Comparison of ENCODE assay signal across 9 cellular contexts in the genomic region with DNA sequence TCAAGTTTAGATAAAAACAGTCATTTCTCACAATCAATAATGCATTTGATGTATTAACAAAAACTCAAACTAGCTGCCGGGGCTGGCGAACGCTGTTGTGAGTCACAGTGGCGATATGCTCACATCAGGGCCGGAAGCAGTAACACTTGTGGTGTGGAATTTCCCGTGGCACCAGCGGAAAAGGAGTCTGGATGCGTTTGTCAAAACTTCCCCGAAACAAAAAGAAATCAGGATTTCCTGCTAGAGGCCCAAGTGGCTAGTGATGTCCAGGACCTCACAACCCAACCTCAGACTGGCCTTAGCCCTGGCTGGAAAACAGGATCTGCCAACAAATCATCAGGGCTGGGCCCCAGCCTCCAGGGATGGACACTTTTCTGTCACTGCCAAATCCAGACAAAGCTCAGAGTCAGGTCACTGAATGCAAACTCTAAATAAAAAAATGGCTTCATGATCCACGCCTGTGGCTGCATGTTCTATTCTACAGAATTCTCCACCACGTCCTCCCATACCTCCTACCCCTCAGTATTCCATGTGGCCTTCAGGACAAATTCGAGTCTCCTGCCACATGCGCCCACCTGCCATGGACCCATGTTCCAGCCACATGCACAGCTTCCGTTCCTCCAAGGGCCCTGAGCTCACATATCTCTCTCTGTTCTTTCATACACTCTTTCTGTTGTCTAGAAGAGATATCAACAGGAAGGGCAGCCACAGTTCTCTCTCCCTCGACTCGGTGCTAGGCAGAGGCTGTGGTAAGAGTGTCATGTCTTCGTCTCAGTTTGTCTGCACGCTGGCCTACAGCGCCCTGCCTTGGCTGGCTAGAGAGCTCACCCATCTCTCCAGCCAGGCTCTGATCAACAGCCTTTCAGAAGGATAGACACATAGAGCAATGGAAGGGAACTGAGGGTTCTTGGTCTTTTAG. TPM values are rescaled to one million over a fixed set of nuclear protein-coding genes. Genes with fewer than 3 reads are reported as not detected.
DNase-seq lines count a peak whose midpoint lies in the region; ATAC-seq and TF ChIP-seq lines count a peak whose summit lies in the region.
"Had no signal": no experiment of that assay in that cellular context is flagged by ENCODE, and none has a peak within 500 bp of the region (broad histone marks: within the 10 kb centered on the region; RNA-seq: fewer than 3 reads in every experiment).

No MANE protein-coding gene starts in this region.

- intact Hi-C loops in Right ventricle myocardium superior (cut with DNase I): no loop called here
- intact Hi-C loops in cardiac septum (cut with DNase I): no loop called here
- intact Hi-C loops in lower lobe of right lung (cut with DNase I): no loop called here

- no peaks in the 10 kb centered on the region for H3K9me3 Mint-ChIP-seq in glutamatergic neuron (ENCODE audit: unreplicated experiment)

- ATAC-seq in Right ventricle myocardium superior (ENCODE audit: poor library complexity) (peak; percentile 22), lower lobe of right lung (peak; percentile 52 to 58)
- ATAC-seq: A549 had no signal

- peaks cover 4% of the 10 kb centered on the region for H3K4me1 Mint-ChIP-seq in glutamatergic neuron (ENCODE audit: low read depth, unreplicated experiment)

- peaks cover 74% of the 10 kb centered on the region for H3K4me1 ChIP-seq in lower lobe of right lung

- H3K9me3 ChIP-seq in lower lobe of right lung: no peaks in the 10 kb centered on the region
- H3K9me3 ChIP-seq: A549 had no signal

- DNase-seq in Right ventricle myocardium superior (peak; percentile 64), cardiac septum (ENCODE audit: low spot score) (no peak), lower lobe of right lung (no peak), NCI-H345 treated with DMSO at 0.1 percent for 48 hours (lab: John Stamatoyannopoulos, UW; ENCODE audit: unreplicated experiment) (no peak), glutamatergic neuron (no peak), H7 (no peak)
- DNase-seq in activated effector memory CD4-positive, alpha-beta T cell treated with Interleukin-2 at 50 U/mL for 16 hours: peak; percentile 69
- peak; percentile 40 to 53 for DNase-seq in stimulated activated CD8-positive, alpha-beta memory T cell treated with anti-CD3 and anti-CD28 coated beads, Interleukin-4, amount 100 ng/mL, for 4 hours (ENCODE audit: low read depth in 2 of 2, low spot score in 1 of 2)

- H3K27me3 ChIP-seq in lower lobe of right lung (ENCODE audit: low read depth) (no peaks in the 10 kb centered on the region), H7 (ENCODE audit: control insufficient read depth, insufficient read depth, low read length) (no peaks in the 10 kb centered on the region)

- H3K4me3 Mint-ChIP-seq in glutamatergic neuron (ENCODE audit: unreplicated experiment): no peak overlapping the region

- H3K27ac ChIP-seq in lower lobe of right lung: peak overlapping the region; percentile 80
- H3K27ac ChIP-seq: A549 had no signal

- H3K27ac Mint-ChIP-seq in glutamatergic neuron (ENCODE audit: unreplicated experiment): no peak overlapping the region

- H3K36me3 Mint-ChIP-seq in glutamatergic neuron (ENCODE audit: unreplicated experiment): no peaks in the 10 kb centered on the region

- no peak for TF ChIP-seq CTCF in lower lobe of right lung (IDR thresholded peaks at IDR 0.05)
- TF ChIP-seq CTCF in glutamatergic neuron (IDR thresholded peaks at IDR 0.05; ENCODE audit: partially characterized antibody, unreplicated experiment): no peak

- H3K4me3 ChIP-seq in lower lobe of right lung: no peak overlapping the region
- H3K4me3 ChIP-seq in H7 (ENCODE audit: insufficient read depth, low read depth, low read length): no peak overlapping the region
- H3K4me3 ChIP-seq: A549 had no signal

- H3K27me3 Mint-ChIP-seq in glutamatergic neuron (ENCODE audit: unreplicated experiment): peaks cover 2% of the 10 kb centered on the region

- peaks cover 21% of the 10 kb centered on the region for H3K36me3 ChIP-seq in lower lobe of right lung
- H3K36me3 ChIP-seq in H7 (replicated peaks; ENCODE audit: control insufficient read depth, insufficient read depth, low read length): peaks cover 3% of the 10 kb centered on the region

RNA-seq across cellular contexts. Expression of a gene that starts 35.4 kb away (rescaled TPM):
- total RNA-seq in Right ventricle myocardium superior: 47.2 TPM
- 42.2 TPM for total RNA-seq in cardiac septum
- 35.0 TPM for total RNA-seq in lower lobe of right lung
- 4.0 TPM for total RNA-seq in glutamatergic neuron (ENCODE audit: unreplicated experiment)
- total RNA-seq in H7 (2014; rRNA removed; shearing (Covaris generic)): 22.0 and 22.2 TPM in 2 replicates

RNA-seq across cellular contexts. Expression of a gene that starts 43.1 kb away (rescaled TPM):
- total RNA-seq in Right ventricle myocardium superior (3.4 TPM), cardiac septum (2.4 TPM), lower lobe of right lung (2.1 TPM), glutamatergic neuron (ENCODE audit: unreplicated experiment) (0.32 TPM)
- total RNA-seq in H7 (2014; rRNA removed; shearing (Covaris generic)): 0.17 and 0.55 TPM in 2 replicates

Comparison
In these comparisons a context has a peak if more than half of its experiments do, and no peak if none do; other contexts are left out.
1. DNase-seq: peak in Right ventricle myocardium superior (single experiment), activated effector memory CD4-positive, alpha-beta T cell treated with Interleukin-2 at 50 U/mL for 16 hours (single experiment) and stimulated activated CD8-positive, alpha-beta memory T cell treated with anti-CD3 and anti-CD28 coated beads, Interleukin-4, amount 100 ng/mL, for 4 hours (2 of 2); none in cardiac septum (single experiment), lower lobe of right lung (single experiment), NCI-H345 treated with DMSO at 0.1 percent for 48 hours (single experiment), glutamatergic neuron (single experiment) and H7 (single experiment).